23 cellular contexts compared by ENCODE assay signal in genomic region chr5:89869346-89869745, GRCh38.
"Had no signal": no experiment of that assay in that cellular context is flagged by ENCODE, and none has a peak within 500 bp of the region (broad histone marks: within the 10 kb centered on the region; RNA-seq: fewer than 3 reads in every experiment).

No MANE protein-coding gene starts in this region.

- H3K27me3 ChIP-seq: Peyer's patch, SJCRH30 had no signal

- ATAC-seq: HepG2, PC-3, Right ventricle myocardium inferior, SK-N-SH treated with all-trans-retinoic acid at 6 μM for 48 hours had no signal

- DNase-seq: IMR-90, Karpas-422, KG1, MM.1S, NCI-H1092 treated with DMSO at 0.1 percent for 48 hours, NCI-H1436, NCI-H187, NCI-H2029, NCI-H2081 treated with DMSO at 0.1 percent for 48 hours, NCI-H2171, NCI-H226, NCI-H446, NCI-H510A, NCI-H524 treated with DMSO at 0.1 percent for 48 hours, NCI-H69, NCI-H774, PC-3, Peyer's patch, SHP77 treated with DMSO at 0.1 percent for 48 hours, SJCRH30 had no signal

- H3K9me3 ChIP-seq: Peyer's patch, SJCRH30 had no signal

- H3K4me3 ChIP-seq: Peyer's patch, SJCRH30 had no signal

- FAIRE-seq: HepG2 had no signal

- H3K36me3 ChIP-seq: Peyer's patch, SJCRH30 had no signal

- H3K4me1 ChIP-seq: Peyer's patch, SJCRH30 had no signal

- H3K27ac ChIP-seq: Peyer's patch, SJCRH30 had no signal
